Comparison of ENCODE assay signal across 20 cellular contexts in the genomic region with DNA sequence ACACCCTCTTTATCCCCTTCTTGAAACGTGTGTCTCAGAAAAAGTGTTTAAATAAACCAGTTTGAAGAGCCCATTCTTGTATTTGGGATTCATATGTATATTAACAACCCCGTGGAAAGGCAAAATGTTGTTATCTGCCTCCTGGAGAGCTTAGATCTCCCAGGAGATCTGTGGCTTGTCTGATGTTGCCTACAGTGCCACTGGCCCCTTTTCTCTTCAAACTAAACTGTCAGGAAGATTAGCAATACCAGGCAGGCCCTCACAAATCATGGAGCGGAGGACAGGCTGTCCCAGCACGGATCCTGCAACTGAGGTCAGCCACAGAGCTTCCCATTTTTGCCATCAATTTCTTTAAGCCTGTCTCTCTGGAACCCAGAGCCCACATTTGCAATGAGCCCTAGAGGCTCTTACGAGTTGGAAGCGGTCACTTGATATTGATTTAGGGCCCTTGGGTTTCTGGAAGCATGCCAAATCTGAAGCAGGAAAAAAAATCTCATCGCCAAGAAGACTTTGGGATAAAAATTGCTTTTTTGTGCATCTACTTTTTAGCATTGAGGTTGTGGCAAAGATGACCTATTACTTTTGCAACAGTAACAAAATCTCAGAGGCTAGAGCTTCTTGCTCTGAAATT.
DNase-seq lines count a peak whose midpoint lies in the region; ATAC-seq and TF ChIP-seq lines count a peak whose summit lies in the region.
"Had no signal": no experiment of that assay in that cellular context is flagged by ENCODE, and none has a peak within 500 bp of the region (broad histone marks: within the 10 kb centered on the region; RNA-seq: fewer than 3 reads in every experiment).

No MANE protein-coding gene starts in this region.

- H3K79me2 ChIP-seq in OCI-LY7 (ENCODE audit: insufficient read depth, low read depth, low read length), result no peaks in the 10 kb centered on the region

- no peaks in the 10 kb centered on the region for H4K20me1 ChIP-seq in OCI-LY7 (ENCODE audit: insufficient read depth, low read length)

- H3K4me1 Mint-ChIP-seq in CD8-positive, alpha-beta T cell (ENCODE audit: low read depth), result no peaks in the 10 kb centered on the region
- H3K4me1 Mint-ChIP-seq: natural killer cell had no signal

- intact Hi-C loops in breast epithelium (cut with DNase I; ENCODE audit: low total_unique reads), result loop anchor here (1.0 kb wide), 1 partner anchor 37 kb away; no protein-coding TSS in a partner anchor
- intact Hi-C loops in thyroid gland (cut with DNase I), result no loop called here
- intact Hi-C loops in OCI-LY7 (cut with micrococcal nuclease; ENCODE audit: unreplicated experiment), result no loop called here
- intact Hi-C loops in CD8-positive, alpha-beta T cell (cut with DNase I, micrococcal nuclease), result no loop called here

- no peaks in the 10 kb centered on the region for H3K9me3 Mint-ChIP-seq in CD8-positive, alpha-beta T cell
- H3K9me3 Mint-ChIP-seq: natural killer cell; T-helper 2 cell treated with Interferon-gamma antibody and Interleukin-4, amounts not matched to agents 5 μg/mL and 100 μg/mL, for 36 hours had no signal

- CTCF ChIA-PET in OCI-LY7 (lab: Charles Lee; ENCODE audit: unreplicated experiment), result no interaction called here
- CTCF ChIA-PET in CD8-positive, alpha-beta T cell (lab: Charles Lee), result no interaction called here

- TF ChIP-seq CTCF in breast epithelium (IDR thresholded peaks at IDR 0.05) (no peak), thyroid gland (IDR thresholded peaks at IDR 0.05) (no peak), OCI-LY7 (conservative IDR thresholded peaks at IDR 0.05; ENCODE audit: low read length) (no peak)
- no peak for TF ChIP-seq CTCF in CD8-positive, alpha-beta T cell (IDR thresholded peaks at IDR 0.05)

- POLR2A ChIA-PET in OCI-LY7 (lab: Charles Lee), result interaction anchor here (0.5 to 1.2 kb wide), 2 partner anchors 26 to 280 kb away, joined by 3 to 4 read pairs; no protein-coding TSS in a partner anchor
- POLR2A ChIA-PET in CD8-positive, alpha-beta T cell (lab: Charles Lee), result no interaction called here

- H3K4me2 ChIP-seq in OCI-LY7 (ENCODE audit: low read length), result no peak overlapping the region

- H3K36me3 ChIP-seq in breast epithelium (no peaks in the 10 kb centered on the region), thyroid gland (no peaks in the 10 kb centered on the region), OCI-LY7 (ENCODE audit: insufficient read depth, low read length) (no peaks in the 10 kb centered on the region)
- no peaks in the 10 kb centered on the region for H3K36me3 ChIP-seq in CD8-positive, alpha-beta T cell (ENCODE audit: insufficient read depth, low read length)
- H3K36me3 ChIP-seq: ascending aorta, lower lobe of right lung, upper lobe of right lung had no signal

- DNase-seq in NCI-H2227 (lab: John Stamatoyannopoulos, UW; ENCODE audit: unreplicated experiment) (peak; percentile 16), NCI-H2227 treated with DMSO at 0.1 percent for 48 hours (lab: John Stamatoyannopoulos, UW) (no peak), NCI-H345 (lab: John Stamatoyannopoulos, UW) (peak; percentile 80), breast epithelium (ENCODE audit: low spot score in 2 of 2) (no peak), thyroid gland (no peak), OCI-LY7 (ENCODE audit: low spot score) (no peak), C1 segment of cervical spinal cord (lab: John Stamatoyannopoulos, UW) (no peak)
- DNase-seq in CD8-positive, alpha-beta T cell, result no peak
- DNase-seq: activated gamma-delta T cell; lower lobe of right lung; natural killer cell; NCI-H1930; Right ventricle myocardium superior; stimulated activated CD4-positive, alpha-beta T cell treated with anti-CD3 and anti-CD28 coated beads, Interleukin-12 subunit alpha, Interleukin-12 subunit beta, amount 100 ng/mL, for 4 hours; stimulated activated naive CD8-positive, alpha-beta T cell treated with anti-CD3 and anti-CD28 coated beads, Interleukin-15, Interleukin-2, amounts not matched to agents 100 U/mL and 50 U/mL, for 24 hours; upper lobe of right lung had no signal

- WGBS in thyroid gland, 2 donors, result 64 to 81% methylated on average over 7 of the region's 7 CpGs

- no TSS peak for BruUV-seq in OCI-LY7 (replicated peaks; lab: Mats Ljungman, UMichigan)

- H3K27ac Mint-ChIP-seq in CD8-positive, alpha-beta T cell, result no peak overlapping the region
- H3K27ac Mint-ChIP-seq: dendritic cell treated with granulocyte-macrophage colony-stimulating factor and Interleukin-4, amounts not matched to agents 40 ng/mL and 50 ng/mL, for 4 days; natural killer cell; T-helper 2 cell treated with Interferon-gamma antibody and Interleukin-4, amounts not matched to agents 5 μg/mL and 100 μg/mL, for 36 hours had no signal

- H3K27me3 ChIP-seq in breast epithelium (no peaks in the 10 kb centered on the region), thyroid gland (no peaks in the 10 kb centered on the region)
- no peaks in the 10 kb centered on the region for H3K27me3 ChIP-seq in CD8-positive, alpha-beta T cell (ENCODE audit: insufficient read depth, low read length)
- H3K27me3 ChIP-seq: ascending aorta, upper lobe of right lung had no signal

- no peak for ATAC-seq in CD8-positive, alpha-beta T cell
- ATAC-seq: activated CD4-positive, CD25-positive, alpha-beta regulatory T cell treated with anti-CD3 and anti-CD28 coated beads, Interleukin-2, amount 50 U/mL, for 24 hours; natural killer cell; stimulated activated naive CD8-positive, alpha-beta T cell treated with anti-CD3 and anti-CD28 coated beads, Interleukin-15, Interleukin-2, amounts not matched to agents 100 U/mL and 50 U/mL, for 24 hours had no signal

- H3K4me3 ChIP-seq in breast epithelium, result no peak overlapping the region
- H3K4me3 ChIP-seq in thyroid gland (replicated peaks in 1 of 3), result no peak overlapping the region
- no peak overlapping the region for H3K4me3 ChIP-seq in OCI-LY7 (ENCODE audit: low read depth, low read length, poor library complexity, severe bottlenecking)
- H3K4me3 ChIP-seq in CD8-positive, alpha-beta T cell (ENCODE audit: low read depth, low read length), result no peak overlapping the region
- H3K4me3 ChIP-seq: ascending aorta, lower lobe of right lung, upper lobe of right lung had no signal

- no peaks in the 10 kb centered on the region for H3K36me3 Mint-ChIP-seq in CD8-positive, alpha-beta T cell
- H3K36me3 Mint-ChIP-seq: natural killer cell had no signal

- no peaks in the 10 kb centered on the region for H3K9me2 ChIP-seq in OCI-LY7 (ENCODE audit: insufficient read depth, low read length)

- TF ChIP-seq POLR2A in breast epithelium (IDR thresholded peaks at IDR 0.05), result no peak
- TF ChIP-seq POLR2A in thyroid gland (IDR thresholded peaks at IDR 0.05), result no peak

- peaks cover 3% of the 10 kb centered on the region for H3K27me3 Mint-ChIP-seq in CD8-positive, alpha-beta T cell (ENCODE audit: low read depth)

- H2AFZ ChIP-seq in OCI-LY7 (ENCODE audit: low read length), result no peak overlapping the region

- H3K9me3 ChIP-seq in breast epithelium (no peaks in the 10 kb centered on the region), thyroid gland (no peaks in the 10 kb centered on the region), OCI-LY7 (ENCODE audit: low read length) (no peaks in the 10 kb centered on the region)
- H3K9me3 ChIP-seq in CD8-positive, alpha-beta T cell (ENCODE audit: low read length), result no peaks in the 10 kb centered on the region
- H3K9me3 ChIP-seq: ascending aorta, lower lobe of right lung, upper lobe of right lung had no signal

- peaks cover 0 to 8% of the 10 kb centered on the region in 2 donors for H3K4me1 ChIP-seq in breast epithelium
- peaks cover 39 to 51% of the 10 kb centered on the region in 2 donors for H3K4me1 ChIP-seq in thyroid gland
- H3K4me1 ChIP-seq in OCI-LY7 (ENCODE audit: insufficient read depth, low read length, poor library complexity, severe bottlenecking), result peaks cover 4% of the 10 kb centered on the region
- no peaks in the 10 kb centered on the region for H3K4me1 ChIP-seq in CD8-positive, alpha-beta T cell (ENCODE audit: insufficient read depth, low read length)
- H3K4me1 ChIP-seq: ascending aorta, lower lobe of right lung had no signal

- no peak overlapping the region for H3K4me3 Mint-ChIP-seq in CD8-positive, alpha-beta T cell
- H3K4me3 Mint-ChIP-seq: dendritic cell treated with granulocyte-macrophage colony-stimulating factor and Interleukin-4, amounts not matched to agents 40 ng/mL and 50 ng/mL, for 4 days; natural killer cell; T-helper 2 cell treated with Interferon-gamma antibody and Interleukin-4, amounts not matched to agents 5 μg/mL and 100 μg/mL, for 36 hours had no signal

- H3K27ac ChIP-seq in breast epithelium, result peak overlapping the region; percentile 8 to 75
- H3K27ac ChIP-seq in thyroid gland, result peak overlapping the region in 2 of 3 donors; percentile 37 to 54
- H3K27ac ChIP-seq in OCI-LY7 (ENCODE audit: low read depth, low read length, poor library complexity, severe bottlenecking), result no peak overlapping the region
- no peak overlapping the region for H3K27ac ChIP-seq in CD8-positive, alpha-beta T cell (ENCODE audit: low read depth, low read length)
- H3K27ac ChIP-seq: ascending aorta, lower lobe of right lung, upper lobe of right lung had no signal

Comparison
In these comparisons a context has a peak if more than half of its experiments do, and no peak if none do; other contexts are left out.
1. DNase-seq: peak in NCI-H2227 (single experiment) and NCI-H345 (single experiment); none in NCI-H2227 treated with DMSO at 0.1 percent for 48 hours (single experiment), breast epithelium (0 of 2), thyroid gland (0 of 2), OCI-LY7 (single experiment), CD8-positive, alpha-beta T cell (0 of 7) and C1 segment of cervical spinal cord (0 of 14).
2. H3K27ac ChIP-seq: peak in breast epithelium (2 of 2) and thyroid gland (2 of 3); none in OCI-LY7 (single experiment) and CD8-positive, alpha-beta T cell (single experiment).